8 cellular contexts compared by ENCODE assay signal in the genomic region with DNA sequence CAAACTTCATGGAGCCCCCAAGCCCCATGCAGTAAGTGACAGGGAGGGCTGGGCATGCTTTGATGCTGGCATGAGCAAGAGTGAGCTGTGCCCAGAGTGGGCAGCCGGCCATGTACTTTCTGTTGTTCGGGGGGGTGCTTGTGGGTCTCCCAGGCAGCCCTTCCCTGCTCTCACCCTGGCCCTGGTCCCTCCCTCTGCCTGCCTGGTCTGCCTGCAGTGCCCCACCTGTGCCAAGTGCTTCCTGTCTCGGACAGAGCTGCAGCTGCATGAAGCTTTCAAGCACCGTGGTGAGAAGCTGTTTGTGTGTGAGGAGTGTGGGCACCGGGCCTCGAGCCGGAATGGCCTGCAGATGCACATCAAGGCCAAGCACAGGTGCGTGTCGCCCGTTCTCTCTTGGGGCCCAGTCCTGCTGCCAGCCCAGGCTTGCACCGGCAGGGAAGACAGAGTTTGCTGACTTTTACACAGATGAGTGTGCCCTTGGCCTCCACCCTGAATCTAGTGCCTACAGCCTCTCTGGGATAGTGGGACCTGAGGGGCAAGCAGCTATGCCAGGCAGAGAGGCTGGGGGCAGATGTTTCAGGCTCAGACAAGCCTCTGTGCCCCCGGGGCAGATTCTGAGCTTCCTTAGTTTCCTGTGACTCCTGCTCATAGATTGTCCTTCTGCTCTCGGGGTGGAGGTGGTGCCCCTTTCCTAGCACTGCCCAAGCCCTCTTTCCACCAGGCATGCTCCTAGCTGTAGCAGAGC. TPM values are rescaled to one million over a fixed set of nuclear protein-coding genes. Genes with fewer than 3 reads are reported as not detected.
DNase-seq lines count a peak whose midpoint lies in the region; ATAC-seq and TF ChIP-seq lines count a peak whose summit lies in the region.
"Had no signal": no experiment of that assay in that cellular context is flagged by ENCODE, and none has a peak within 500 bp of the region (broad histone marks: within the 10 kb centered on the region; RNA-seq: fewer than 3 reads in every experiment).

No MANE protein-coding gene starts in this region.

- H3K4me1 ChIP-seq in thoracic aorta (ENCODE audit: control insufficient read depth in 1 of 2, low read depth in 2 of 2): peaks cover 35 to 68% of the 10 kb centered on the region in 2 donors
- H3K4me1 ChIP-seq: uterus had no signal

- TF ChIP-seq CTCF in thoracic aorta (IDR thresholded peaks at IDR 0.05): no peak

- no peaks in the 10 kb centered on the region for H3K27me3 ChIP-seq in thoracic aorta (replicated peaks; ENCODE audit: insufficient read depth)
- H3K27me3 ChIP-seq: uterus had no signal

- no peaks in the 10 kb centered on the region for H3K9me3 ChIP-seq in thoracic aorta
- H3K9me3 ChIP-seq: uterus had no signal

- peaks cover 27% of the 10 kb centered on the region for H3K36me3 ChIP-seq in thoracic aorta
- H3K36me3 ChIP-seq: uterus had no signal

- H3K27ac ChIP-seq in thoracic aorta: peak overlapping the region; percentile 2 to 82
- H3K27ac ChIP-seq: uterus had no signal

- DNase-seq in NCI-H1417 (lab: John Stamatoyannopoulos, UW) (peak in 2 of 3 experiments; percentile 10 to 46), NCI-H1417 treated with DMSO at 0.1 percent for 48 hours (lab: John Stamatoyannopoulos, UW) (no peak), globus pallidus (ENCODE audit: low spot score) (peak; percentile 83), thoracic aorta (ENCODE audit: low spot score) (no peak)
- no peak for DNase-seq in activated CD4-positive, alpha-beta T cell treated with anti-CD3 and anti-CD28 coated beads for 4 hours
- DNase-seq: uterus had no signal

- H3K4me3 ChIP-seq in thoracic aorta: no peak overlapping the region
- H3K4me3 ChIP-seq: uterus had no signal

- ATAC-seq in thoracic aorta (ENCODE audit: insufficient number of reproducible peaks, low FRiP score, low read depth) (no peak), GM21367 (IDR thresholded peaks at IDR 0.05; ENCODE audit: unreplicated experiment) (no peak)

RNA-seq across cellular contexts. Expression of a gene that starts 7.6 kb away (rescaled TPM):
- 10 to 100 TPM; 20.7 to 28.9 TPM for total RNA-seq in thoracic aorta

RNA-seq across cellular contexts. Expression of a gene that starts 15.2 kb away (rescaled TPM):
- 100 to 1,000 TPM; 142 to 156 TPM for total RNA-seq in thoracic aorta

RNA-seq across cellular contexts. Expression of a gene that starts 26.1 kb away (rescaled TPM):
- total RNA-seq in thoracic aorta: 10 to 100 TPM; 14.6 to 17.7 TPM

RNA-seq across cellular contexts. Expression of a gene that starts 32.3 kb away (rescaled TPM):
- under 1 TPM in 1 of 2 donors, not detected in 1; 0.81 TPM for total RNA-seq in thoracic aorta
- total RNA-seq: A172, uterus had no signal

RNA-seq across cellular contexts. Expression of a gene that starts 33.1 kb away (rescaled TPM):
- 10 to 100 TPM; 15.3 to 38.9 TPM for total RNA-seq in thoracic aorta

Comparison
In these comparisons a context has a peak if more than half of its experiments do, and no peak if none do; other contexts are left out.
1. DNase-seq: peak in NCI-H1417 (2 of 3) and globus pallidus (single experiment); none in NCI-H1417 treated with DMSO at 0.1 percent for 48 hours (single experiment), thoracic aorta (single experiment) and activated CD4-positive, alpha-beta T cell treated with anti-CD3 and anti-CD28 coated beads for 4 hours (0 of 2).